In the genomic region with DNA sequence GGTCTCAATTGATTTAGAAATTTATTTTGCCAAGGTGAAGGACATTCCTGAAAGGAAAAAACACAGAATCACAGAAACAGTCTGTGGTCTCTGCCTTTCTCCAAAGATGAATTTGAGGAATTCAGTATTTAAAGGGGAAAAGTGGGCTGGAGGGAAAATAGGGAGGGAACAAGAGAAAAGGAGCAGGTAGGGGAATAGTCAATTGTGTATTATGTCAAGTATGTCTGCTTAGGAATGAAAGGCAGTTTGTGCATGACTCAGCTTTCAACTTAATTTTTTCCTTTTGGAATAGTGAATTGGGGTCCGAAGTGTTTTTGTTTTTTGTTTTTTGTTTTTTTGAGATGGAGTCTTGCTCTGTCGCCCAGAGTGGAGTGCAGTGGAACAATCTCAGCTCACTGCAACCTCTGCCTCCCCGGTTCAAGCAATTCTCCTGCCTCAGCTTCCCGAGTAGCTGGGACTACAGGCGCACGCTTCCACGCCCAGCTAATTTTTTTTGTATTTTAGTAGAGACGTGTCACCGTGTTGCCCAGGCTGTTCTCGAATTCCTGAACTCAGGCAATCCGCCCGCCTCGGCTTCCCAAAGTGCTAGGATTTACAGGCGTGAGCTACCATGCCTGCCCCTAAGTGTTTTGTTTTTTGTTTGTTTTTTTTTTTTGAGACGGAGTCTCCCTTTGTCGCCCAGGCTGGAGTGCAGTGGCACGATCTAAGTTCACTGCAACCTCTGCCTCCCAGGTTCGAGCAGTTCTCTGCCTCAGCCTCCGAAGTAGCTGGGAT, we compare ENCODE assay signal across 9 cellular contexts.
DNase-seq lines count a peak whose midpoint lies in the region; ATAC-seq and TF ChIP-seq lines count a peak whose summit lies in the region.
"Had no signal": no experiment of that assay in that cellular context is flagged by ENCODE, and none has a peak within 500 bp of the region (broad histone marks: within the 10 kb centered on the region; RNA-seq: fewer than 3 reads in every experiment).

No MANE protein-coding gene starts in this region.

- H3K4me1 ChIP-seq in NT2/D1 (ENCODE audit: insufficient read depth, insufficient read length) = no peaks in the 10 kb centered on the region

- ATAC-seq in activated CD4-positive, alpha-beta T cell treated with anti-CD3 and anti-CD28 coated beads for 36 hours = no peak

- H3K27me3 Mint-ChIP-seq in activated CD4-positive, alpha-beta T cell treated with anti-CD3 and anti-CD28 coated beads for 36 hours = no peaks in the 10 kb centered on the region
- no peaks in the 10 kb centered on the region for H3K27me3 Mint-ChIP-seq in chondrocyte (ENCODE audit: low read depth)
- peaks cover 2% of the 10 kb centered on the region for H3K27me3 Mint-ChIP-seq in progenitor cell of endocrine pancreas

- DNase-seq in activated CD4-positive, alpha-beta T cell treated with anti-CD3 and anti-CD28 coated beads for 36 hours = no peak
- DNase-seq in activated CD4-positive, alpha-beta T cell treated with anti-CD3 and anti-CD28 coated beads for 4 hours = no peak
- DNase-seq in NT2/D1 (ENCODE audit: low read depth, low spot score) = no peak
- DNase-seq in chondrocyte (ENCODE audit: low spot score) = no peak
- no peak for DNase-seq in progenitor cell of endocrine pancreas (ENCODE audit: low spot score, unreplicated experiment)
- no peak for DNase-seq in NCI-H774 (lab: John Stamatoyannopoulos, UW)
- DNase-seq in epidermal melanocyte (ENCODE audit: insufficient read length, low spot score) = no peak
- no peak for DNase-seq in hypothalamus (lab: John Stamatoyannopoulos, UW)
- DNase-seq: activated CD4-positive, alpha-beta T cell treated with anti-CD3 and anti-CD28 coated beads, Interleukin-2, amount 50 U/mL, for 48 hours had no signal

- peak overlapping the region; percentile 46 for H3K9ac ChIP-seq in NT2/D1 (ENCODE audit: insufficient read length, low read depth)

- H3K9me3 ChIP-seq in NT2/D1 (ENCODE audit: insufficient read depth, low read length) = no peaks in the 10 kb centered on the region

- POLR2A ChIA-PET in activated CD4-positive, alpha-beta T cell treated with anti-CD3 and anti-CD28 coated beads for 36 hours (lab: Charles Lee) = interaction anchor here (0.6 to 1.3 kb wide), 2 partner anchors 10 to 22 kb away, joined by 3 to 5 read pairs; no protein-coding TSS in a partner anchor

- no peak for TF ChIP-seq CTCF in chondrocyte (IDR thresholded peaks at IDR 0.05)
- no peak for TF ChIP-seq CTCF in progenitor cell of endocrine pancreas (IDR thresholded peaks at IDR 0.05; ENCODE audit: unreplicated experiment)

- peak overlapping the region; percentile 37 for H3K27ac Mint-ChIP-seq in activated CD4-positive, alpha-beta T cell treated with anti-CD3 and anti-CD28 coated beads for 36 hours
- H3K27ac Mint-ChIP-seq in chondrocyte (ENCODE audit: unreplicated experiment) (peak overlapping the region; percentile 49), progenitor cell of endocrine pancreas (peak overlapping the region; percentile 26)

- intact Hi-C loops in activated CD4-positive, alpha-beta T cell treated with anti-CD3 and anti-CD28 coated beads for 36 hours (cut with DNase I, micrococcal nuclease) = no loop called here

- CTCF ChIA-PET in activated CD4-positive, alpha-beta T cell treated with anti-CD3 and anti-CD28 coated beads for 36 hours (lab: Charles Lee) = interaction anchor here (1.2 to 1.3 kb wide), 2 partner anchors 100 to 346 kb away, joined by 3 to 4 read pairs; no protein-coding TSS in a partner anchor

- peaks cover 16% of the 10 kb centered on the region for H3K36me3 ChIP-seq in NT2/D1 (ENCODE audit: insufficient read depth, insufficient read length, low read length)

- no peaks in the 10 kb centered on the region for H3K27me3 ChIP-seq in NT2/D1 (ENCODE audit: insufficient read depth, insufficient read length)

- peak overlapping the region; percentile 97 for H3K4me3 Mint-ChIP-seq in activated CD4-positive, alpha-beta T cell treated with anti-CD3 and anti-CD28 coated beads for 36 hours
- H3K4me3 Mint-ChIP-seq in chondrocyte (ENCODE audit: unreplicated experiment) (peak overlapping the region; percentile 97), progenitor cell of endocrine pancreas (ENCODE audit: low read depth) (peak overlapping the region; percentile 92)

- H3K9me3 Mint-ChIP-seq in activated CD4-positive, alpha-beta T cell treated with anti-CD3 and anti-CD28 coated beads for 36 hours (ENCODE audit: low read depth) = no peaks in the 10 kb centered on the region
- H3K9me3 Mint-ChIP-seq in chondrocyte (ENCODE audit: low read depth) (no peaks in the 10 kb centered on the region), progenitor cell of endocrine pancreas (ENCODE audit: low read depth) (no peaks in the 10 kb centered on the region)

- H3K36me3 Mint-ChIP-seq in activated CD4-positive, alpha-beta T cell treated with anti-CD3 and anti-CD28 coated beads for 36 hours (ENCODE audit: low read depth) = peaks cover 2% of the 10 kb centered on the region
- H3K36me3 Mint-ChIP-seq in chondrocyte (ENCODE audit: low read depth) (no peaks in the 10 kb centered on the region), progenitor cell of endocrine pancreas (ENCODE audit: insufficient read depth) (no peaks in the 10 kb centered on the region)

- H3K4me3 ChIP-seq in NT2/D1 (ENCODE audit: insufficient read length, low read depth) = peak overlapping the region; percentile 79

- H3K4me1 Mint-ChIP-seq in activated CD4-positive, alpha-beta T cell treated with anti-CD3 and anti-CD28 coated beads for 36 hours = peaks cover 19% of the 10 kb centered on the region
- H3K4me1 Mint-ChIP-seq in chondrocyte (ENCODE audit: low read depth) (peaks cover 33% of the 10 kb centered on the region), progenitor cell of endocrine pancreas (ENCODE audit: low read depth) (peaks cover 17% of the 10 kb centered on the region)
